8 cellular contexts compared by ENCODE assay signal in genomic region chr10:11515596-11516418, GRCh38.
A peak's percentile ranks its signal among the peaks of the same experiment; 100 is the strongest.
DNase-seq lines count a peak whose midpoint lies in the region; ATAC-seq and TF ChIP-seq lines count a peak whose summit lies in the region.

No MANE protein-coding gene starts in this region.

- peak; percentile 98 to 99 for TF ChIP-seq RAD21 in liver (IDR thresholded peaks at IDR 0.05)

- H3K4me1 ChIP-seq in Karpas-422 (ENCODE audit: low read length), result peaks cover 51% of the 10 kb centered on the region
- H3K4me1 ChIP-seq in liver (ENCODE audit: control insufficient read depth in 4 of 4, insufficient read depth in 4 of 4, low read length in 3 of 4), result peaks cover 2 to 31% (median 20%) of the 10 kb centered on the region in 4 donors

- H3K27me3 ChIP-seq in Karpas-422 (ENCODE audit: low read length) (no peaks in the 10 kb centered on the region), liver (ENCODE audit: control insufficient read depth in 4 of 4, insufficient read depth in 4 of 4, low read length in 3 of 4) (no peaks in the 10 kb centered on the region)

- H3K36me3 ChIP-seq in Karpas-422 (ENCODE audit: insufficient read depth, low read length), result peaks cover 19% of the 10 kb centered on the region; the same call in 1 of the 2 replicates
- H3K36me3 ChIP-seq in liver (ENCODE audit: control insufficient read depth in 4 of 4, insufficient read depth in 3 of 4, low read depth in 1 of 4, low read length in 3 of 4), result no peaks in the 10 kb centered on the region

- no peaks in the 10 kb centered on the region for H3K9me2 ChIP-seq in Karpas-422 (replicated peaks; ENCODE audit: insufficient read depth, low read length)

- H3K79me2 ChIP-seq in Karpas-422 (ENCODE audit: low read length), result peaks cover 90% of the 10 kb centered on the region

- 10% methylated on average over 5 of the region's 5 CpGs for WGBS in liver

- H3K4me3 ChIP-seq in Karpas-422 (ENCODE audit: low read length) (0 out of 2 replicates have a peak overlapping the region, but pooled peaks have one; percentile 6), liver (ENCODE audit: low read depth in 1 of 3, low read length in 3 of 3) (no peak overlapping the region)

- DNase-seq in SIG-M5 treated with dmso at 0.1 percent for 504 hours (lab: John Stamatoyannopoulos, UW; ENCODE audit: unreplicated experiment), result peak; percentile 63
- DNase-seq in SIG-M5 (lab: John Stamatoyannopoulos, UW), result no peak
- DNase-seq in Karpas-422, result peak; percentile 89
- DNase-seq in T follicular helper cell (ENCODE audit: low read depth), result peak; percentile 29
- DNase-seq in cerebellum (ENCODE audit: low spot score), result peak; percentile 44
- peak; percentile 57 for DNase-seq in stromal cell of bone marrow (ENCODE audit: low read depth)

- ATAC-seq in GM21723 (IDR thresholded peaks at IDR 0.05; ENCODE audit: unreplicated experiment), result peak; percentile 63

- H3K9me3 ChIP-seq in Karpas-422 (ENCODE audit: low read length) (no peaks in the 10 kb centered on the region), liver (ENCODE audit: control insufficient read depth in 4 of 4, low read length in 3 of 4) (no peaks in the 10 kb centered on the region)

- peak overlapping the region; percentile 86 for H3K27ac ChIP-seq in Karpas-422 (ENCODE audit: low read length)
- peak overlapping the region in 1 of 2 donors; percentile 24 for H3K27ac ChIP-seq in liver (ENCODE audit: low read depth in 1 of 2, low read length in 2 of 2)

- peak overlapping the region; percentile 25 for H3K9ac ChIP-seq in Karpas-422 (ENCODE audit: low read length)
- no peak overlapping the region for H3K9ac ChIP-seq in liver (ENCODE audit: low read depth in 1 of 2, low read length in 2 of 2)

- peak overlapping the region; percentile 62 for H3K4me2 ChIP-seq in Karpas-422 (ENCODE audit: low read depth, low read length, poor library complexity, severe bottlenecking)

- TF ChIP-seq CTCF in liver (IDR thresholded peaks at IDR 0.05; ENCODE audit: low read depth, low read length, missing input control), result peak; percentile 93

- no peaks in the 10 kb centered on the region for H4K20me1 ChIP-seq in Karpas-422 (ENCODE audit: insufficient read depth, low read depth, low read length)

- H2AFZ ChIP-seq in Karpas-422 (ENCODE audit: low read length), result no peak overlapping the region

TF ChIP-seq in liver, 16 proteins besides CTCF, POLR2A, EP300 and RAD21:
- TF ChIP-seq HNF4G (IDR thresholded peaks at IDR 0.05), result no peak
- TF ChIP-seq ZBTB33 (IDR thresholded peaks at IDR 0.05), result no peak
- no peak for TF ChIP-seq EGR1 (IDR thresholded peaks at IDR 0.05; ENCODE audit: low read depth in 2 of 2)
- no peak for TF ChIP-seq RXRA (IDR thresholded peaks at IDR 0.05)
- no peak for TF ChIP-seq GABPA (IDR thresholded peaks at IDR 0.05 in 1 of 2, conservative IDR thresholded peaks at IDR 0.05 in 1 of 2)
- TF ChIP-seq, protein P1, sequence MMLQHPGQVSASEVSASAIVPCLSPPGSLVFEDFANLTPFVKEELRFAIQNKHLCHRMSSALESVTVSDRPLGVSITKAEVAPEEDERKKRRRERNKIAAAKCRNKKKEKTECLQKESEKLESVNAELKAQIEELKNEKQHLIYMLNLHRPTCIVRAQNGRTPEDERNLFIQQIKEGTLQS (IDR thresholded peaks at IDR 0.05), result no peak
- TF ChIP-seq YY1 (IDR thresholded peaks at IDR 0.05), result no peak
- no peak for TF ChIP-seq FOXA1 (IDR thresholded peaks at IDR 0.05)
